ENCODE assay signal across 15 cellular contexts in genomic region chr11:44017443-44018126, GRCh38. TPM values are rescaled to one million over a fixed set of nuclear protein-coding genes. Genes with fewer than 3 reads are reported as not detected.
DNase-seq lines count a peak whose midpoint lies in the region; ATAC-seq and TF ChIP-seq lines count a peak whose summit lies in the region.
"Had no signal": no experiment of that assay in that cellular context is flagged by ENCODE, and none has a peak within 500 bp of the region (broad histone marks: within the 10 kb centered on the region; RNA-seq: fewer than 3 reads in every experiment).

No MANE protein-coding gene starts in this region.

- TF ChIP-seq POLR2A in suprapubic skin (IDR thresholded peaks at IDR 0.05): no peak
- no peak for TF ChIP-seq POLR2A in transverse colon (IDR thresholded peaks at IDR 0.05)

- WGBS in right cardiac atrium: 66% methylated on average over 3 of the region's 3 CpGs
- WGBS in suprapubic skin: 38% methylated on average over 3 of the region's 3 CpGs
- WGBS in transverse colon (ENCODE audit: low coverage in 1 of 2), 2 donors: 0 to 47% methylated on average over 1 to 3 of the region's 3 CpGs

- in situ Hi-C loops in transverse colon (cut with MboI; ENCODE audit: low pct_ligation_motif_present in 1 of 4, low pct_unique_long_range_greater_than_20kb in 1 of 4, low sequenced_read_pairs in 3 of 4): no loop called here

- H3K36me3 ChIP-seq in adipocyte (ENCODE audit: control insufficient read depth, insufficient read depth, low read length, severe bottlenecking): no peaks in the 10 kb centered on the region
- no peaks in the 10 kb centered on the region for H3K36me3 ChIP-seq in suprapubic skin
- no peaks in the 10 kb centered on the region for H3K36me3 ChIP-seq in transverse colon

- peak overlapping the region; percentile 27 for H3K4me3 ChIP-seq in adipocyte (ENCODE audit: low read length)
- no peak overlapping the region for H3K4me3 ChIP-seq in right cardiac atrium (ENCODE audit: low read length)
- H3K4me3 ChIP-seq in suprapubic skin: no peak overlapping the region
- no peak overlapping the region for H3K4me3 ChIP-seq in transverse colon

- intact Hi-C loops in right cardiac atrium (cut with DNase I) (no loop called here), transverse colon (cut with DNase I; ENCODE audit: low total_unique reads) (no loop called here)

- H3K9me3 ChIP-seq in adipocyte (ENCODE audit: control insufficient read depth, low read length) (peaks cover 10% of the 10 kb centered on the region), right cardiac atrium (ENCODE audit: control insufficient read depth, low read length) (no peaks in the 10 kb centered on the region), suprapubic skin (no peaks in the 10 kb centered on the region), transverse colon (no peaks in the 10 kb centered on the region)

- no peak for TF ChIP-seq EP300 in suprapubic skin (IDR thresholded peaks at IDR 0.05)
- no peak for TF ChIP-seq EP300 in transverse colon (IDR thresholded peaks at IDR 0.05; ENCODE audit: low read depth)

- ATAC-seq in right cardiac atrium: peak; percentile 17 to 27
- ATAC-seq in HG02840 (IDR thresholded peaks at IDR 0.05; ENCODE audit: low FRiP score, unreplicated experiment): no peak
- no peak for ATAC-seq in HG03520 (IDR thresholded peaks at IDR 0.05; ENCODE audit: unreplicated experiment)
- ATAC-seq in foreskin keratinocyte: no peak

- H3K27ac ChIP-seq in right cardiac atrium (ENCODE audit: low read length) (peak overlapping the region; percentile 73), suprapubic skin (peak overlapping the region; percentile 14), transverse colon (no peak overlapping the region), foreskin keratinocyte (no peak overlapping the region)

- peak; percentile 72 for DNase-seq in NCI-H1105 treated with DMSO at 0.1 percent for 48 hours (lab: John Stamatoyannopoulos, UW)
- no peak for DNase-seq in adipocyte (ENCODE audit: low read depth)
- no peak for DNase-seq in right cardiac atrium
- peak in 1 of 2 donors; percentile 15 for DNase-seq in suprapubic skin (ENCODE audit: low spot score in 2 of 2)
- no peak for DNase-seq in transverse colon
- DNase-seq in foreskin keratinocyte: no peak
- DNase-seq: activated CD4-positive, alpha-beta T cell treated with anti-CD3 and anti-CD28 coated beads, Interleukin-2, amount 50 U/mL, for 1 hour; foreskin fibroblast; NCI-H1048; NCI-H526; posterior cingulate gyrus had no signal

- TF ChIP-seq CTCF in suprapubic skin (IDR thresholded peaks at IDR 0.05) (no peak), transverse colon (IDR thresholded peaks at IDR 0.05) (no peak), foreskin keratinocyte (conservative IDR thresholded peaks at IDR 0.05) (no peak)

- H3K27me3 ChIP-seq in adipocyte (replicated peaks; ENCODE audit: control insufficient read depth, insufficient read depth, low read length): no peaks in the 10 kb centered on the region
- no peaks in the 10 kb centered on the region for H3K27me3 ChIP-seq in right cardiac atrium (ENCODE audit: control insufficient read depth, insufficient read depth)
- H3K27me3 ChIP-seq in suprapubic skin: no peaks in the 10 kb centered on the region
- no peaks in the 10 kb centered on the region for H3K27me3 ChIP-seq in transverse colon
- H3K27me3 ChIP-seq in foreskin keratinocyte: peaks cover 36% of the 10 kb centered on the region

- no peak overlapping the region for H3K9ac ChIP-seq in adipocyte (ENCODE audit: low read length)

- H3K4me1 ChIP-seq in adipocyte (ENCODE audit: control insufficient read depth, insufficient read depth, low read length): peaks cover 51% of the 10 kb centered on the region
- peaks cover 24% of the 10 kb centered on the region for H3K4me1 ChIP-seq in right cardiac atrium (ENCODE audit: control insufficient read depth, insufficient read depth, low read length)
- H3K4me1 ChIP-seq in suprapubic skin: peaks cover 8% of the 10 kb centered on the region
- H3K4me1 ChIP-seq in transverse colon: no peaks in the 10 kb centered on the region
- H3K4me1 ChIP-seq in foreskin keratinocyte: no peaks in the 10 kb centered on the region

RNA-seq across cellular contexts. Expression of gene ACCSL, which starts 30.2 kb away (rescaled TPM):
- not detected for total RNA-seq in right cardiac atrium
- not detected for polyA plus RNA-seq in right cardiac atrium
- under 1 TPM in 1 of 4 donors, not detected in 3; 0.60 TPM for total RNA-seq in suprapubic skin
- not detected for total RNA-seq in transverse colon
- not detected in 2 replicates for total RNA-seq in foreskin keratinocyte
- polyA plus RNA-seq in foreskin keratinocyte: not detected in 2 replicates
- total RNA-seq: activated T-helper 17 cell treated with anti-CD3 and anti-CD28 coated beads, Interleukin-2, amount 50 U/mL, for 72 hours; Daoy had no signal

RNA-seq across cellular contexts. Expression of gene ACCS, which starts 48.5 kb away (rescaled TPM):
- total RNA-seq in right cardiac atrium (10 to 100 TPM; 11.4 to 18.8 (median 14.2) TPM), suprapubic skin (10 to 100 TPM; 17.4 to 54.1 (median 30.1) TPM), transverse colon (10 to 100 TPM; 17.6 to 88.3 (median 29.5) TPM), foreskin keratinocyte (1.8 and 3.6 TPM in 2 replicates)
- polyA plus RNA-seq in right cardiac atrium (19.3 TPM), foreskin keratinocyte (1.5 and 2.4 TPM in 2 replicates)

Comparison
In these comparisons a context has a peak if more than half of its experiments do, and no peak if none do; other contexts are left out.
1. ATAC-seq: peak in right cardiac atrium (2 of 2); none in HG02840 (single experiment), HG03520 (single experiment) and foreskin keratinocyte (single experiment).
2. H3K27ac ChIP-seq: peak in right cardiac atrium (single experiment) and suprapubic skin (single experiment); none in transverse colon (0 of 4) and foreskin keratinocyte (single experiment).